ENCODE assay signal across 9 cellular contexts in the genomic region with DNA sequence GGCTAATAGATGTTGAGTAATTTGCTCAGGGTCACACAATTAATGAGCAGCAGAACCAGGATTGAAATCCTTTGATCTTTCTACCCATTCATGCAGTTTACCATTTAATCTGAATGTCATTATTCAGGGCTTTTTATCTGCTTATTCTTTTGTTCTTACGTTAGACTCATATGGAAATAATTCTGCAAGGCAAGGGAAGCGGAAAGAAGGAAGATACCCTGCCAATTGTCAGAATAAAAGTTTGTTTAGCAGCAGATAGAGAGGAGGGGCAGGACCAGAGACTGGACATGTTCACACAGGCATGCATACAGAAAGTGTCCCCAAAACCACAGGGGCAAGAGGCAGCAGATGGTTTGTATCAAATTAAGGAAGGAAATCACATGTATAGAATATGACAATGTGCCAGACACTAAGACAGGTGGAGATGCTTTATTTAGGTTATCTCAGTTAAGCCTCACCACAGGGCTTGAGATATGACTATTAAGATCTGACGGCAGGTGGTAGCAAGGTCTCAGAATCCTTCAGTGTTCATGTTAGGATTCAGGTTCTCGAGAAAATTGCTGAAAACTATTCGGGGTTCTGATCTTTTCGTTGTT. TPM values are rescaled to one million over a fixed set of nuclear protein-coding genes. Genes with fewer than 3 reads are reported as not detected.
DNase-seq lines count a peak whose midpoint lies in the region; ATAC-seq and TF ChIP-seq lines count a peak whose summit lies in the region.
"Had no signal": no experiment of that assay in that cellular context is flagged by ENCODE, and none has a peak within 500 bp of the region (broad histone marks: within the 10 kb centered on the region; RNA-seq: fewer than 3 reads in every experiment).

No MANE protein-coding gene starts in this region.

- H3K36me3 ChIP-seq in Loucy (ENCODE audit: insufficient read depth, low read length): peaks cover 23% of the 10 kb centered on the region

- intact Hi-C loops in Calu3 (cut with micrococcal nuclease; ENCODE audit: unreplicated experiment): no loop called here

- H3K4me1 ChIP-seq in Loucy (ENCODE audit: insufficient read depth, low read length, poor library complexity, severe bottlenecking): peaks cover 10% of the 10 kb centered on the region

- no peak overlapping the region for H3K9ac ChIP-seq in Loucy (ENCODE audit: low read depth, low read length, poor library complexity, severe bottlenecking)

- no peak for TF ChIP-seq CTCF in Loucy (conservative IDR thresholded peaks at IDR 0.05; ENCODE audit: low read length)
- no peak for TF ChIP-seq CTCF in Calu3 (IDR thresholded peaks at IDR 0.05; ENCODE audit: unreplicated experiment)
- no peak for TF ChIP-seq CTCF in mesothelial cell of epicardium (IDR thresholded peaks at IDR 0.05; ENCODE audit: unreplicated experiment)

- H3K27me3 Mint-ChIP-seq in memory B cell: no peaks in the 10 kb centered on the region
- no peaks in the 10 kb centered on the region for H3K27me3 Mint-ChIP-seq in Calu3 (ENCODE audit: unreplicated experiment)
- no peaks in the 10 kb centered on the region for H3K27me3 Mint-ChIP-seq in mesothelial cell of epicardium (ENCODE audit: low read depth)

- ATAC-seq in GM18873 (IDR thresholded peaks at IDR 0.05; ENCODE audit: low FRiP score, unreplicated experiment) (peak; percentile 96), HG02610 (IDR thresholded peaks at IDR 0.05; ENCODE audit: unreplicated experiment) (peak; percentile 98), memory B cell (ENCODE audit: low read depth) (peak; percentile 82)
- ATAC-seq in activated CD4-positive, CD25-positive, alpha-beta regulatory T cell treated with anti-CD3 and anti-CD28 coated beads, Interleukin-2, amount 50 U/mL, for 24 hours: no peak

- H3K27ac Mint-ChIP-seq in memory B cell (peak overlapping the region; percentile 22), Calu3 (ENCODE audit: unreplicated experiment) (no peak overlapping the region), mesothelial cell of epicardium (no peak overlapping the region)

- no peak for DNase-seq in memory B cell (ENCODE audit: low spot score in 2 of 2)
- no peak for DNase-seq in Calu3
- no peak for DNase-seq in mesothelial cell of epicardium (ENCODE audit: low spot score in 2 of 2, unreplicated experiment in 2 of 2)
- no peak for DNase-seq in SIG-M5 (lab: John Stamatoyannopoulos, UW)

- BruUV-seq in Calu3 (replicated peaks; lab: Mats Ljungman, UMichigan): no TSS peak

- H3K4me1 Mint-ChIP-seq in memory B cell (peaks cover 17% of the 10 kb centered on the region), Calu3 (ENCODE audit: low read depth, unreplicated experiment) (no peaks in the 10 kb centered on the region), mesothelial cell of epicardium (peaks cover 7% of the 10 kb centered on the region)

- no peaks in the 10 kb centered on the region for H3K9me2 ChIP-seq in Loucy (replicated peaks; ENCODE audit: low read depth, low read length)

- no peak overlapping the region for H2AFZ ChIP-seq in Loucy (ENCODE audit: low read length)

- H3K36me3 Mint-ChIP-seq in memory B cell (peaks cover 27% of the 10 kb centered on the region), Calu3 (ENCODE audit: insufficient read depth, unreplicated experiment) (no peaks in the 10 kb centered on the region), mesothelial cell of epicardium (peaks cover 29% of the 10 kb centered on the region)

- H3K4me3 ChIP-seq in Loucy (ENCODE audit: low read length, poor library complexity, severe bottlenecking): no peak overlapping the region
- H3K4me3 ChIP-seq: lung had no signal

- no peaks in the 10 kb centered on the region for H3K79me2 ChIP-seq in Loucy (ENCODE audit: insufficient read depth, low read length)

- peak overlapping the region; percentile 0 for H3K4me2 ChIP-seq in Loucy (ENCODE audit: low read depth, low read length, poor library complexity, severe bottlenecking)

- H3K4me3 Mint-ChIP-seq in memory B cell (peak overlapping the region; percentile 3), Calu3 (ENCODE audit: low read depth, unreplicated experiment) (no peak overlapping the region), mesothelial cell of epicardium (no peak overlapping the region)

- H3K9me3 Mint-ChIP-seq in memory B cell (peaks cover 5% of the 10 kb centered on the region), Calu3 (ENCODE audit: low read depth, unreplicated experiment) (peaks cover 4% of the 10 kb centered on the region), mesothelial cell of epicardium (peaks cover 14% of the 10 kb centered on the region)

- no peaks in the 10 kb centered on the region; the same call in 1 of the 2 replicates for H3K9me3 ChIP-seq in Loucy (ENCODE audit: insufficient read depth, low read depth, low read length)

- CTCF ChIA-PET in Calu3 (lab: Charles Lee): no interaction called here

- no peaks in the 10 kb centered on the region for H3K27me3 ChIP-seq in Loucy (ENCODE audit: insufficient read depth, low read length, poor library complexity, severe bottlenecking)

- no peaks in the 10 kb centered on the region for H4K20me1 ChIP-seq in Loucy (ENCODE audit: insufficient read depth, low read length, poor library complexity, severe bottlenecking)

- H3F3A ChIP-seq in Loucy (ENCODE audit: low read depth): no peaks in the 10 kb centered on the region

RNA-seq across cellular contexts. Expression of a gene that starts 29.8 kb away (rescaled TPM):
- total RNA-seq in Calu3 (2022) (10.5 and 10.6 TPM in 2 replicates), mesothelial cell of epicardium (15.4 to 16.5 TPM (median 15.9 TPM) in 3 replicates)

RNA-seq across cellular contexts. Expression of a gene that starts 46.9 kb away (rescaled TPM):
- total RNA-seq in Calu3 (2022): 28.2 and 28.3 TPM in 2 replicates
- total RNA-seq in mesothelial cell of epicardium: 57.8 to 64.5 TPM (median 58.2 TPM) in 3 replicates

Comparison
In these comparisons a context has a peak if more than half of its experiments do, and no peak if none do; other contexts are left out.
1. ATAC-seq: peak in GM18873 (single experiment), HG02610 (single experiment) and memory B cell (single experiment); none in activated CD4-positive, CD25-positive, alpha-beta regulatory T cell treated with anti-CD3 and anti-CD28 coated beads, Interleukin-2, amount 50 U/mL, for 24 hours (0 of 2).